Comparison of ENCODE assay signal across 14 cellular contexts in the genomic region with DNA sequence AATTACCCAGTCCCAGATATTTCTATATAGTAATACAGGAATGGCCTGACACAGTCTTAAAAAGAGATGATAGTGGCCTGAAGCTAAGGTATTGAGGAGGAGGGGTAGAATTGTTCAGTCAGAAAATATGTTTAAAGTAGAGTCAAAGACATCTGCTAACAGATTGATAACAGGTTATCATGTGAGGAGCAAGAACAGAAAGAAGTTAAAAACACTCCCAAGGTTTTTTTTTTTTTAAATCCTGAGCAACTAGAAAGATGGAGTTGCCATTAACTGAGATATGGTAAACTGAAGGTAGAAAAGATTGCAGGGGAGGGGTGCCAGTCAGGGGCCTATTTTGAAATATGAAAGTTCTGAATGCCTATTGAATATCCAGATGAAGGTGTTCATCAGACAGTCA. TPM values are rescaled to one million over a fixed set of nuclear protein-coding genes. Genes with fewer than 3 reads are reported as not detected.
DNase-seq lines count a peak whose midpoint lies in the region; ATAC-seq and TF ChIP-seq lines count a peak whose summit lies in the region.
"Had no signal": no experiment of that assay in that cellular context is flagged by ENCODE, and none has a peak within 500 bp of the region (broad histone marks: within the 10 kb centered on the region; RNA-seq: fewer than 3 reads in every experiment).

No MANE protein-coding gene starts in this region.

- no peaks in the 10 kb centered on the region for H3K9me3 Mint-ChIP-seq in activated T-cell treated with anti-CD3 and anti-CD28 coated beads, Interleukin-2, amount 50 U/mL, for 24 hours
- no peaks in the 10 kb centered on the region for H3K9me3 Mint-ChIP-seq in CD8-positive, alpha-beta memory T cell
- no peaks in the 10 kb centered on the region for H3K9me3 Mint-ChIP-seq in central memory CD8-positive, alpha-beta T cell
- no peaks in the 10 kb centered on the region for H3K9me3 Mint-ChIP-seq in stimulated activated memory B cell treated with anti-CD40 and anti-IgM and Interleukin-4, amounts not matched to agents 10 μg/mL and 1 μg/mL and 100 μg/mL, for 72 hours

- CTCF ChIA-PET in CD8-positive, alpha-beta memory T cell (lab: Charles Lee), result no interaction called here

- DNase-seq in activated T-cell treated with anti-CD3 and anti-CD28 coated beads, Interleukin-2, amount 50 U/mL, for 24 hours, result no peak
- DNase-seq in activated T-cell treated with anti-CD3 and anti-CD28 coated beads for 4 hours, result no peak
- no peak for DNase-seq in CD8-positive, alpha-beta memory T cell
- no peak for DNase-seq in central memory CD8-positive, alpha-beta T cell (ENCODE audit: low spot score in 2 of 2)
- no peak for DNase-seq in head of caudate nucleus
- DNase-seq: DMS53, Kasumi-1, NCI-H187 treated with DMSO at 0.1 percent for 48 hours, NCI-H2171, NCI-H774 had no signal

- no peak for TF ChIP-seq CTCF in neutrophil (IDR thresholded peaks at IDR 0.05)

- no peak overlapping the region for H3K4me3 Mint-ChIP-seq in activated T-cell treated with anti-CD3 and anti-CD28 coated beads, Interleukin-2, amount 50 U/mL, for 24 hours
- H3K4me3 Mint-ChIP-seq in CD8-positive, alpha-beta memory T cell, result peak overlapping the region in 2 of 7 donors; percentile 5 to 10
- no peak overlapping the region for H3K4me3 Mint-ChIP-seq in central memory CD8-positive, alpha-beta T cell
- no peak overlapping the region for H3K4me3 Mint-ChIP-seq in stimulated activated memory B cell treated with anti-CD40 and anti-IgM and Interleukin-4, amounts not matched to agents 10 μg/mL and 1 μg/mL and 100 μg/mL, for 72 hours

- ATAC-seq in central memory CD8-positive, alpha-beta T cell (replicated peaks; ENCODE audit: extremely low read depth, poor library complexity, severe bottlenecking), result no peak
- no peak for ATAC-seq in stimulated activated memory B cell treated with anti-CD40 and anti-IgM and Interleukin-4, amounts not matched to agents 10 μg/mL and 1 μg/mL and 100 μg/mL, for 72 hours
- no peak for ATAC-seq in HG02884 (IDR thresholded peaks at IDR 0.05; ENCODE audit: unreplicated experiment)

- POLR2A ChIA-PET in CD8-positive, alpha-beta memory T cell (lab: Charles Lee), result interaction anchor here (0.6 kb wide), 1 partner anchor 1413 kb away, joined by 3 read pairs; no protein-coding TSS in a partner anchor

- no peaks in the 10 kb centered on the region for H3K27me3 ChIP-seq in CD8-positive, alpha-beta memory T cell (ENCODE audit: insufficient read depth, low read length, poor library complexity, severe bottlenecking)
- no peaks in the 10 kb centered on the region for H3K27me3 ChIP-seq in neutrophil
- H3K27me3 ChIP-seq: BLaER1 treated with 17β-estradiol and CSF1 and Interleukin-3, amounts not matched to agents 10 nM and 100 nM had no signal

- no peak overlapping the region for H3K27ac ChIP-seq in CD8-positive, alpha-beta memory T cell (ENCODE audit: low read depth, low read length)
- peak overlapping the region; percentile 71 for H3K27ac ChIP-seq in neutrophil
- H3K27ac ChIP-seq: BLaER1 treated with 17β-estradiol and CSF1 and Interleukin-3, amounts not matched to agents 10 nM and 100 nM had no signal

- peak overlapping the region; percentile 79 for H3K27ac Mint-ChIP-seq in activated T-cell treated with anti-CD3 and anti-CD28 coated beads, Interleukin-2, amount 50 U/mL, for 24 hours
- H3K27ac Mint-ChIP-seq in CD8-positive, alpha-beta memory T cell, result peak overlapping the region; percentile 0 to 80 (median 57)
- peak overlapping the region; percentile 45 for H3K27ac Mint-ChIP-seq in central memory CD8-positive, alpha-beta T cell (ENCODE audit: low read depth)
- H3K27ac Mint-ChIP-seq in stimulated activated memory B cell treated with anti-CD40 and anti-IgM and Interleukin-4, amounts not matched to agents 10 μg/mL and 1 μg/mL and 100 μg/mL, for 72 hours, result no peak overlapping the region

- no peaks in the 10 kb centered on the region for H3K27me3 Mint-ChIP-seq in activated T-cell treated with anti-CD3 and anti-CD28 coated beads, Interleukin-2, amount 50 U/mL, for 24 hours
- H3K27me3 Mint-ChIP-seq in CD8-positive, alpha-beta memory T cell, result no peaks in the 10 kb centered on the region
- no peaks in the 10 kb centered on the region for H3K27me3 Mint-ChIP-seq in central memory CD8-positive, alpha-beta T cell
- no peaks in the 10 kb centered on the region for H3K27me3 Mint-ChIP-seq in stimulated activated memory B cell treated with anti-CD40 and anti-IgM and Interleukin-4, amounts not matched to agents 10 μg/mL and 1 μg/mL and 100 μg/mL, for 72 hours

- H3K36me3 ChIP-seq in CD8-positive, alpha-beta memory T cell (ENCODE audit: insufficient read depth, low read length), result peaks cover 6% of the 10 kb centered on the region
- H3K36me3 ChIP-seq in neutrophil, result peaks cover 16% of the 10 kb centered on the region

- intact Hi-C loops in head of caudate nucleus (cut with DNase I), result no loop called here

- H3K4me1 Mint-ChIP-seq in activated T-cell treated with anti-CD3 and anti-CD28 coated beads, Interleukin-2, amount 50 U/mL, for 24 hours (ENCODE audit: low read depth), result peaks cover 77% of the 10 kb centered on the region
- peaks cover 73 to 96% (median 94%) of the 10 kb centered on the region in 3 donors for H3K4me1 Mint-ChIP-seq in CD8-positive, alpha-beta memory T cell
- H3K4me1 Mint-ChIP-seq in central memory CD8-positive, alpha-beta T cell, result peaks cover 73% of the 10 kb centered on the region
- H3K4me1 Mint-ChIP-seq in stimulated activated memory B cell treated with anti-CD40 and anti-IgM and Interleukin-4, amounts not matched to agents 10 μg/mL and 1 μg/mL and 100 μg/mL, for 72 hours, result peaks cover 47% of the 10 kb centered on the region

- no peaks in the 10 kb centered on the region for H3K9me3 ChIP-seq in CD8-positive, alpha-beta memory T cell (ENCODE audit: low read length)
- no peaks in the 10 kb centered on the region for H3K9me3 ChIP-seq in neutrophil

- peaks cover 62% of the 10 kb centered on the region for H3K36me3 Mint-ChIP-seq in activated T-cell treated with anti-CD3 and anti-CD28 coated beads, Interleukin-2, amount 50 U/mL, for 24 hours (ENCODE audit: low read depth)
- H3K36me3 Mint-ChIP-seq in CD8-positive, alpha-beta memory T cell, result peaks cover 10 to 34% (median 11%) of the 10 kb centered on the region in 3 donors
- H3K36me3 Mint-ChIP-seq in central memory CD8-positive, alpha-beta T cell (ENCODE audit: insufficient read depth), result peaks cover 16% of the 10 kb centered on the region
- H3K36me3 Mint-ChIP-seq in stimulated activated memory B cell treated with anti-CD40 and anti-IgM and Interleukin-4, amounts not matched to agents 10 μg/mL and 1 μg/mL and 100 μg/mL, for 72 hours, result peaks cover 16% of the 10 kb centered on the region

- no peak overlapping the region for H3K4me3 ChIP-seq in CD8-positive, alpha-beta memory T cell (ENCODE audit: low read length)
- H3K4me3 ChIP-seq in neutrophil (ENCODE audit: low read depth in 1 of 2, low read length in 1 of 2), result no peak overlapping the region
- H3K4me3 ChIP-seq: BLaER1 treated with 17β-estradiol and CSF1 and Interleukin-3, amounts not matched to agents 10 nM and 100 nM had no signal

- H3K4me1 ChIP-seq in CD8-positive, alpha-beta memory T cell (ENCODE audit: insufficient read depth, low read length), result peaks cover 38% of the 10 kb centered on the region
- H3K4me1 ChIP-seq in neutrophil (ENCODE audit: control insufficient read depth in 1 of 2, insufficient read depth in 1 of 2, low read depth in 1 of 2, low read length in 1 of 2), result peaks cover 35 to 58% of the 10 kb centered on the region in 2 experiments

RNA-seq across cellular contexts. Expression of a gene that starts 43.1 kb away (rescaled TPM):
- total RNA-seq in CD8-positive, alpha-beta memory T cell, result 10 to 100 TPM; 93.0 to 98.4 TPM
- polyA plus RNA-seq in CD8-positive, alpha-beta memory T cell, result 61.0 TPM
